Comparison of ENCODE assay signal across 8 cellular contexts in the genomic region with DNA sequence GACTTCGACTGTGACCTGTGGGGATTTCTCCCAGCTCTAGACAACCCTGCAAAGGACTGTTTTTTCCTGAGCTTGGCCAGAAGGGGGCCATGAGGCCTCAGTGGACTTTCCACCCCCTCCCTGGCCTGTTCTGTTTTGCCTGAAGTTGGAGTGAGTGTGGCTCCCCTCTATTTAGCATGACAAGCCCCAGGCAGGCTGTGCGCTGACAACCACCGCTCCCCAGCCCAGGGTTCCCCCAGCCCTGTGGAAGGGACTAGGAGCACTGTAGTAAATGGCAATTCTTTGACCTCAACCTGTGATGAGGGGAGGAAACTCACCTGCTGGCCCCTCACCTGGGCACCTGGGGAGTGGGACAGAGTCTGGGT. TPM values are rescaled to one million over a fixed set of nuclear protein-coding genes. Genes with fewer than 3 reads are reported as not detected.
DNase-seq lines count a peak whose midpoint lies in the region; ATAC-seq and TF ChIP-seq lines count a peak whose summit lies in the region.

No MANE protein-coding gene starts in this region.

- no peak for ATAC-seq in HG03469 (IDR thresholded peaks at IDR 0.05; ENCODE audit: unreplicated experiment)
- no peak for ATAC-seq in CD4-positive, alpha-beta T cell (ENCODE audit: poor library complexity)
- no peak for ATAC-seq in HG03045 (IDR thresholded peaks at IDR 0.05; ENCODE audit: unreplicated experiment)

- peak overlapping the region; percentile 80 to 82 for H3K27ac ChIP-seq in right atrium auricular region
- peak overlapping the region in 7 of 8 donors; percentile 58 to 72 (median 70) for H3K27ac ChIP-seq in spleen
- no peak overlapping the region for H3K27ac ChIP-seq in CD4-positive, alpha-beta T cell (ENCODE audit: low read depth, low read length)

- H3K4me1 Mint-ChIP-seq in CD4-positive, alpha-beta T cell (ENCODE audit: low read depth), result no peaks in the 10 kb centered on the region

- no peaks in the 10 kb centered on the region for H3K36me3 Mint-ChIP-seq in CD4-positive, alpha-beta T cell (ENCODE audit: low read depth)

- no peak for TF ChIP-seq POLR2A in spleen (IDR thresholded peaks at IDR 0.05)

- DNase-seq in GM12865 (ENCODE audit: low read depth), result peak; percentile 23
- DNase-seq in adipocyte (ENCODE audit: low read depth), result peak; percentile 11
- DNase-seq in right atrium auricular region (ENCODE audit: low spot score), result no peak
- peak; percentile 36 for DNase-seq in spleen
- DNase-seq in DMS79 treated with DMSO at 0.1 percent for 48 hours (lab: John Stamatoyannopoulos, UW), result no peak
- no peak for DNase-seq in CD4-positive, alpha-beta T cell

- H3K27me3 Mint-ChIP-seq in CD4-positive, alpha-beta T cell, result peaks cover 14% of the 10 kb centered on the region

- H3K36me3 ChIP-seq in adipocyte (ENCODE audit: control insufficient read depth, insufficient read depth, low read length, severe bottlenecking), result no peaks in the 10 kb centered on the region
- no peaks in the 10 kb centered on the region for H3K36me3 ChIP-seq in right atrium auricular region
- no peaks in the 10 kb centered on the region for H3K36me3 ChIP-seq in spleen

- CTCF ChIA-PET in CD4-positive, alpha-beta T cell (lab: Charles Lee), result interaction anchor here (0.9 kb wide), 1 partner anchor 18 kb away, joined by 3 read pairs; no protein-coding TSS in a partner anchor

- H3K4me3 ChIP-seq in GM12865 (ENCODE audit: low read depth, low read length), result no peak overlapping the region
- no peak overlapping the region for H3K4me3 ChIP-seq in adipocyte (ENCODE audit: low read length)
- H3K4me3 ChIP-seq in right atrium auricular region, result no peak overlapping the region
- no peak overlapping the region for H3K4me3 ChIP-seq in spleen

- no peak overlapping the region for H3K4me3 Mint-ChIP-seq in CD4-positive, alpha-beta T cell

- H3K4me1 ChIP-seq in adipocyte (ENCODE audit: control insufficient read depth, insufficient read depth, low read length) (peaks cover 29% of the 10 kb centered on the region), right atrium auricular region (peaks cover 0 to 40% of the 10 kb centered on the region in 2 donors), spleen (peaks cover 0 to 61% (median 21%) of the 10 kb centered on the region in 6 donors)

- H3K9ac ChIP-seq in adipocyte (ENCODE audit: low read length), result peak overlapping the region; percentile 23

- H3K9me3 Mint-ChIP-seq in CD4-positive, alpha-beta T cell, result no peaks in the 10 kb centered on the region

- no peak overlapping the region for H3K27ac Mint-ChIP-seq in CD4-positive, alpha-beta T cell

- intact Hi-C loops in spleen (cut with DNase I; ENCODE audit: low total_unique reads), result no loop called here
- intact Hi-C loops in CD4-positive, alpha-beta T cell (cut with DNase I, micrococcal nuclease), result no loop called here

- H3K9me3 ChIP-seq in adipocyte (ENCODE audit: control insufficient read depth, low read length) (no peaks in the 10 kb centered on the region), right atrium auricular region (no peaks in the 10 kb centered on the region), spleen (no peaks in the 10 kb centered on the region)
- no peaks in the 10 kb centered on the region for H3K9me3 ChIP-seq in CD4-positive, alpha-beta T cell (ENCODE audit: control insufficient read depth, low read length)

- POLR2A ChIA-PET in CD4-positive, alpha-beta T cell (lab: Charles Lee), result no interaction called here

- 64 to 90% (median 79%) methylated on average over 1 to 3 of the region's 3 CpGs for WGBS in spleen, 5 donors

- H3K27me3 ChIP-seq in adipocyte (replicated peaks; ENCODE audit: control insufficient read depth, insufficient read depth, low read length) (peaks cover 22% of the 10 kb centered on the region), right atrium auricular region (no peaks in the 10 kb centered on the region), spleen (replicated peaks in 1 of 7) (peaks cover 0 to 33% (median 2%) of the 10 kb centered on the region in 7 donors)
- no peaks in the 10 kb centered on the region for H3K27me3 ChIP-seq in CD4-positive, alpha-beta T cell (ENCODE audit: control insufficient read depth, insufficient read depth, low read length)

- no peak for TF ChIP-seq CTCF in GM12865 (IDR thresholded peaks at IDR 0.05; ENCODE audit: insufficient read depth, low read depth, low read length, missing control alignments)
- TF ChIP-seq CTCF in right atrium auricular region (IDR thresholded peaks at IDR 0.05), result peak in 1 of 2 donors; percentile 16
- peak in 1 of 11 experiments; percentile 16 for TF ChIP-seq CTCF in spleen (IDR thresholded peaks at IDR 0.05 in 8 of 11, conservative IDR thresholded peaks at IDR 0.05 in 3 of 11)
- no peak for TF ChIP-seq CTCF in CD4-positive, alpha-beta T cell (IDR thresholded peaks at IDR 0.05)

RNA-seq across cellular contexts. Expression of a gene that starts 19.3 kb away (rescaled TPM):
- total RNA-seq in right atrium auricular region (10 to 100 TPM; 13.9 to 16.7 TPM), spleen (10 to 100 TPM in 6 of 7 donors, 1 to 10 TPM in 1; 6.6 to 36.8 (median 15.6) TPM)
- 10 to 100 TPM in 1 of 3 donors, 1 to 10 TPM in 2; 4.1 to 12.2 (median 5.5) TPM for polyA plus RNA-seq in spleen
- total RNA-seq in CD4-positive, alpha-beta T cell, result under 1 TPM; 0.11 to 0.22 TPM

Comparison
In these comparisons a context has a peak if more than half of its experiments do, and no peak if none do; other contexts are left out.
1. DNase-seq: peak in GM12865 (single experiment), adipocyte (single experiment) and spleen (single experiment); none in right atrium auricular region (single experiment), DMS79 treated with DMSO at 0.1 percent for 48 hours (single experiment) and CD4-positive, alpha-beta T cell (0 of 10).
2. RNA of a gene that starts 19.3 kb away (total RNA-seq): 13.9 to 16.7 TPM in right atrium auricular region and 6.6 to 36.8 TPM in spleen; 0.11 to 0.22 TPM in CD4-positive, alpha-beta T cell; every median in the first group is over 4 times any median in the second.